1 cellular context compared by ENCODE assay signal in the genomic region with DNA sequence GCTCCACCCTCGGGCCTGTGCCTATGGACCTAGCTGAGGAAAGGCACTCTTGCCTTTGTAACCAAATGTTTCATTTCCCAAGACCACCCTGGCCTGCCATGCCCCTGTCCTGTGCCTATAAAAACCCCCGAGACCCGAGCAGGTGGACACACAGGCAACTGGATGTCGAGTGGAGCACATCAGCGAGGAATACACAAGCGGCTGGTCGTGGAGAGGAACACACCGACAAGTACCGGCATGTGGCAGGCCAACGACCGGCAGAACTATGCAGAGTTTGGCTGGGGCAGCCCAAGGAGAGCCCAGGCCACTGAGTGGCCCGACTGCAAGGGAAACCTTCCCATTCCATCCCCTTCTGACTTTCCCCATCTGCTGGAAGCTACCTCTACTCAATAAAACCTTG.
TF ChIP-seq lines count a peak whose summit lies in the region.

No MANE protein-coding gene starts in this region.

TF ChIP-seq in IMR-90, 13 proteins besides CTCF, POLR2A, EP300 and RAD21:
- no peak for TF ChIP-seq MXI1 (IDR thresholded peaks at IDR 0.05; ENCODE audit: borderline replicate concordance, low read depth, low read length)
- no peak for TF ChIP-seq MAFK (IDR thresholded peaks at IDR 0.05; ENCODE audit: low read depth, low read length)
- no peak for TF ChIP-seq FOS (IDR thresholded peaks at IDR 0.05; ENCODE audit: low read depth, low read length)
- TF ChIP-seq, protein P1, sequence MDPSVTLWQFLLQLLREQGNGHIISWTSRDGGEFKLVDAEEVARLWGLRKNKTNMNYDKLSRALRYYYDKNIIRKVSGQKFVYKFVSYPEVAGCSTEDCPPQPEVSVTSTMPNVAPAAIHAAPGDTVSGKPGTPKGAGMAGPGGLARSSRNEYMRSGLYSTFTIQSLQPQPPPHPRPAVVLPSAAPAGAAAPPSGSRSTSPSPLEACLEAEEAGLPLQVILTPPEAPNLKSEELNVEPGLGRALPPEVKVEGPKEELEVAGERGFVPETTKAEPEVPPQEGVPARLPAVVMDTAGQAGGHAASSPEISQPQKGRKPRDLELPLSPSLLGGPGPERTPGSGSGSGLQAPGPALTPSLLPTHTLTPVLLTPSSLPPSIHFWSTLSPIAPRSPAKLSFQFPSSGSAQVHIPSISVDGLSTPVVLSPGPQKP (IDR thresholded peaks at IDR 0.05; ENCODE audit: borderline replicate concordance, low read depth, low read length): no peak
- no peak for TF ChIP-seq CHD1 (IDR thresholded peaks at IDR 0.05; ENCODE audit: low read depth, low read length)
- TF ChIP-seq, protein P2, sequence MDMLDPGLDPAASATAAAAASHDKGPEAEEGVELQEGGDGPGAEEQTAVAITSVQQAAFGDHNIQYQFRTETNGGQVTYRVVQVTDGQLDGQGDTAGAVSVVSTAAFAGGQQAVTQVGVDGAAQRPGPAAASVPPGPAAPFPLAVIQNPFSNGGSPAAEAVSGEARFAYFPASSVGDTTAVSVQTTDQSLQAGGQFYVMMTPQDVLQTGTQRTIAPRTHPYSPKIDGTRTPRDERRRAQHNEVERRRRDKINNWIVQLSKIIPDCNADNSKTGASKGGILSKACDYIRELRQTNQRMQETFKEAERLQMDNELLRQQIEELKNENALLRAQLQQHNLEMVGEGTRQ (IDR thresholded peaks at IDR 0.05; ENCODE audit: low read depth, low read length): no peak
